ENCODE assay signal across 8 cellular contexts in the genomic region with DNA sequence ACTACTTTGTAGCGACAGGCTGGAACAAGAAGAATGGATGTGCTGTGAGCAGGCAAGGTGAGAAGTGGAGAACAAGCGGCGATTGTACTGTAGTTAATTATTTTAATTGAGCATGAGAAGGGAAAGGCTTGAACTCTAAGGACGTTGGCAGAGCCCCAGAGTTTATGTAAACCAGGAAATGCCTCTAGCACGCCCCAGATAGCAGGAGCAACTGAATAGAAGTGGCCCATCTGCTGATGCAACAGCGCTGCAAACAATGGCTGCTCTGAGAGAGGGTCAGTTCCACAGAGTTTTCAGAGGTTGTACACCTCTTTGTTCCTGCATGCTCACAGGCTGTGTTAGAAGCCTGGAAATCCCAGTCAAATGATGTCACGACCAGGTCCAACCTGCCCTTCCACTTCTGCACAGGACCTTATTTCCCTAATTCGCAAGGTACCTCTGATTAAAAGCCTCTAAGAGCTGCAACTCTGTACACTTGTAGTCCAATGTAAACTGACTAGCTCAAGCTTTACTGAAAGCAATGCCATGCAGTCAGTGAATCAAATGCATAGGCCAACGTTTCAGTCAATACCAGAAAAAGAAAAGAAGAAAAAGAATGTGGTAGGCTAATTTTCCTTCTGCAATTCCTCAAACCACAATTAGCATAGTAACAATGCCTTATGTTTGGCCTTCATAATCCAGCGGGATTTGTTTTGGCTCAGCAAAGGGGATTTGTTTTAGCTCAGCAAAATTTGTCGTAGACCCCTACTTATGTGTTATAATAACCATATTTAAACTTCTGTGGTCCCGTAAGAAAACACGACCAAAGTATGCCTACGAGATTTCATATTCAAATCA.
A peak's percentile ranks its signal among the peaks of the same experiment; 100 is the strongest.
DNase-seq lines count a peak whose midpoint lies in the region; ATAC-seq and TF ChIP-seq lines count a peak whose summit lies in the region.

No MANE protein-coding gene starts in this region.

- H3K27ac Mint-ChIP-seq in HFFc6 (peak overlapping the region; percentile 58), neural crest cell (ENCODE audit: unreplicated experiment) (peak overlapping the region; percentile 99)

- peaks cover 52% of the 10 kb centered on the region for H3K36me3 Mint-ChIP-seq in HFFc6 (ENCODE audit: low read depth)
- peaks cover 2% of the 10 kb centered on the region for H3K36me3 Mint-ChIP-seq in neural crest cell (ENCODE audit: low read depth)

- H3K4me1 Mint-ChIP-seq in HFFc6 (ENCODE audit: low read depth): peaks cover 41% of the 10 kb centered on the region
- H3K4me1 Mint-ChIP-seq in neural crest cell: peaks cover 87% of the 10 kb centered on the region

- peak; percentile 97 for ATAC-seq in esophagus mucosa
- ATAC-seq in GM21528 (IDR thresholded peaks at IDR 0.05; ENCODE audit: low FRiP score, unreplicated experiment): no peak

- peaks cover 12% of the 10 kb centered on the region for H3K27me3 Mint-ChIP-seq in HFFc6 (ENCODE audit: insufficient read depth)
- no peaks in the 10 kb centered on the region for H3K27me3 Mint-ChIP-seq in neural crest cell (ENCODE audit: low read depth)

- TF ChIP-seq CTCF in HFFc6 (IDR thresholded peaks at IDR 0.05) (no peak), neural crest cell (conservative IDR thresholded peaks at IDR 0.05) (no peak), GM13977 (IDR thresholded peaks at IDR 0.05; ENCODE audit: extremely low read depth, insufficient read depth, missing control alignments) (no peak)

- in situ Hi-C loops in GM13977 (cut with MboI; ENCODE audit: low pct_unique_long_range_greater_than_20kb, low sequenced_read_pairs, unreplicated experiment): no loop called here

- H3K4me3 Mint-ChIP-seq in HFFc6: no peak overlapping the region
- peak overlapping the region; percentile 81 for H3K4me3 Mint-ChIP-seq in neural crest cell

- H3K9me3 Mint-ChIP-seq in HFFc6 (0 out of 2 replicates have a peak, but pooled peaks cover 5% of the 10 kb centered on the region), neural crest cell (no peaks in the 10 kb centered on the region)

- DNase-seq in HFFc6 (peak; percentile 4), OCI-M1 (lab: John Stamatoyannopoulos, UW) (peak; percentile 66), neural crest cell (ENCODE audit: low read depth, low spot score) (peak; percentile 46), GF-D8 (lab: John Stamatoyannopoulos, UW) (no peak), GM13977 (ENCODE audit: low spot score) (no peak)
- DNase-seq in stimulated activated naive CD4-positive, alpha-beta T cell (lab: John Stamatoyannopoulos, UW): no peak

Comparison
In these comparisons a context has a peak if more than half of its experiments do, and no peak if none do; other contexts are left out.
1. DNase-seq: peak in HFFc6 (single experiment), OCI-M1 (single experiment) and neural crest cell (single experiment); none in stimulated activated naive CD4-positive, alpha-beta T cell (0 of 6), GF-D8 (single experiment) and GM13977 (single experiment).